In genomic region chr9:36815023-36815422, GRCh38 we compare ENCODE assay signal across 36 cellular contexts.
"Had no signal": no experiment of that assay in that cellular context is flagged by ENCODE, and none has a peak within 500 bp of the region (broad histone marks: within the 10 kb centered on the region; RNA-seq: fewer than 3 reads in every experiment).

No MANE protein-coding gene starts in this region.

- H3K4me3 Mint-ChIP-seq: activated CD4-positive, alpha-beta memory T cell treated with anti-CD3 and anti-CD28 coated beads for 36 hours; activated CD4-positive, alpha-beta T cell treated with anti-CD3 and anti-CD28 coated beads for 36 hours; activated CD4-positive, alpha-beta T cell treated with anti-CD3 and anti-CD28 coated beads, Interleukin-2, amount 10 ng/mL, durations not matched to agents 7 days and 5 days; activated CD8-positive, alpha-beta memory T cell treated with anti-CD3 and anti-CD28 coated beads, Interleukin-2, amount 10 ng/mL, durations not matched to agents 7 days and 5 days; activated naive CD4-positive, alpha-beta T cell treated with anti-CD3 and anti-CD28 coated beads for 36 hours; T-helper 1 cell treated with Interleukin-12 subunit alpha and Interleukin-12 subunit beta and Interleukin-4 antibody, amounts not matched to agents 30 μg/mL and 1 μg/mL, for 36 hours; T-helper 2 cell treated with Interferon-gamma antibody and Interleukin-4, amounts not matched to agents 5 μg/mL and 100 μg/mL, for 36 hours had no signal

- H3K4me1 ChIP-seq: SJSA1 had no signal

- H3K36me3 Mint-ChIP-seq: activated CD4-positive, alpha-beta memory T cell treated with anti-CD3 and anti-CD28 coated beads for 36 hours; activated CD8-positive, alpha-beta memory T cell treated with anti-CD3 and anti-CD28 coated beads, Interleukin-2, amount 10 ng/mL, durations not matched to agents 7 days and 5 days; activated naive CD4-positive, alpha-beta T cell treated with anti-CD3 and anti-CD28 coated beads, Interleukin-2, amount 50 U/mL, for 72 hours had no signal

- H3K9ac ChIP-seq: SK-N-SH had no signal

- H3K4me2 ChIP-seq: SK-N-SH had no signal

- DNase-seq: activated CD4-positive, alpha-beta memory T cell treated with anti-CD3 and anti-CD28 coated beads for 36 hours; activated CD4-positive, alpha-beta T cell treated with anti-CD3 and anti-CD28 coated beads for 36 hours; activated CD4-positive, alpha-beta T cell treated with anti-CD3 and anti-CD28 coated beads, Interleukin-2, amount 10 ng/mL, durations not matched to agents 7 days and 5 days; activated CD8-positive, alpha-beta memory T cell treated with anti-CD3 and anti-CD28 coated beads for 24 hours; activated CD8-positive, alpha-beta memory T cell treated with anti-CD3 and anti-CD28 coated beads, Interleukin-2, amount 10 ng/mL, durations not matched to agents 7 days and 5 days; activated CD8-positive, alpha-beta memory T cell treated with anti-CD3 and anti-CD28 coated beads, Interleukin-2, amount 50 U/mL, for 48 hours; activated gamma-delta T cell; activated naive CD4-positive, alpha-beta T cell treated with anti-CD3 and anti-CD28 coated beads for 36 hours; activated T-cell treated with anti-CD3 and anti-CD28 coated beads, Interleukin-2, amount 50 U/mL, for 48 hours; amniotic stem cell; aorta; brain microvascular endothelial cell; central memory CD4-positive, alpha-beta T cell; Karpas-422; KBM-7; NCI-H1048; NCI-H1105 treated with DMSO at 0.1 percent for 48 hours; NCI-H1436; NCI-H1694; NCI-H1930; NCI-H2081 treated with DMSO at 0.1 percent for 48 hours; NCI-H2171; NCI-H510A; NCI-H526; NCI-H748 treated with DMSO at 0.1 percent for 48 hours; NK-92 treated with Interleukin-12 subunit alpha and Interleukin-12 subunit beta, amount 100 ng/mL, for 24 hours; OCI-M1; SHP77 treated with DMSO at 0.1 percent for 48 hours; SK-N-SH had no signal

- H3K27ac ChIP-seq: brain microvascular endothelial cell, SJSA1 had no signal

- FAIRE-seq: colon, TTC549 had no signal

- H3K36me3 ChIP-seq: brain microvascular endothelial cell, SJSA1 had no signal

- H3K9me3 Mint-ChIP-seq: activated CD4-positive, alpha-beta memory T cell treated with anti-CD3 and anti-CD28 coated beads for 36 hours; activated CD4-positive, alpha-beta T cell treated with anti-CD3 and anti-CD28 coated beads, Interleukin-2, amount 10 ng/mL, durations not matched to agents 7 days and 5 days; activated naive CD4-positive, alpha-beta T cell treated with anti-CD3 and anti-CD28 coated beads for 36 hours; activated naive CD4-positive, alpha-beta T cell treated with anti-CD3 and anti-CD28 coated beads, Interleukin-2, amount 50 U/mL, for 72 hours; T-helper 1 cell treated with Interleukin-12 subunit alpha and Interleukin-12 subunit beta and Interleukin-4 antibody, amounts not matched to agents 30 μg/mL and 1 μg/mL, for 36 hours; T-helper 2 cell treated with Interferon-gamma antibody and Interleukin-4, amounts not matched to agents 5 μg/mL and 100 μg/mL, for 36 hours had no signal

- H3K4me3 ChIP-seq: SJSA1 had no signal

- H3K9me3 ChIP-seq: SJSA1, SK-N-SH had no signal

- ATAC-seq: activated CD4-positive, alpha-beta T cell treated with anti-CD3 and anti-CD28 coated beads for 36 hours; activated CD4-positive, CD25-positive, alpha-beta regulatory T cell treated with anti-CD3 and anti-CD28 coated beads, Interleukin-2, amount 50 U/mL, for 24 hours; activated CD8-positive, alpha-beta memory T cell treated with anti-CD3 and anti-CD28 coated beads, Interleukin-2, amount 10 ng/mL, durations not matched to agents 7 days and 5 days; activated naive CD4-positive, alpha-beta T cell treated with anti-CD3 and anti-CD28 coated beads, Interleukin-2, amount 50 U/mL, for 72 hours had no signal

- H3K4me1 Mint-ChIP-seq: activated CD4-positive, alpha-beta T cell treated with anti-CD3 and anti-CD28 coated beads for 36 hours; activated CD4-positive, alpha-beta T cell treated with anti-CD3 and anti-CD28 coated beads, Interleukin-2, amount 10 ng/mL, durations not matched to agents 7 days and 5 days; activated CD8-positive, alpha-beta memory T cell treated with anti-CD3 and anti-CD28 coated beads, Interleukin-2, amount 10 ng/mL, durations not matched to agents 7 days and 5 days had no signal

- H3K27ac Mint-ChIP-seq: activated CD4-positive, alpha-beta memory T cell treated with anti-CD3 and anti-CD28 coated beads for 36 hours; activated CD4-positive, alpha-beta T cell treated with anti-CD3 and anti-CD28 coated beads for 36 hours; activated CD4-positive, alpha-beta T cell treated with anti-CD3 and anti-CD28 coated beads, Interleukin-2, amount 10 ng/mL, durations not matched to agents 7 days and 5 days; activated CD8-positive, alpha-beta memory T cell treated with anti-CD3 and anti-CD28 coated beads, Interleukin-2, amount 10 ng/mL, durations not matched to agents 7 days and 5 days; activated naive CD4-positive, alpha-beta T cell treated with anti-CD3 and anti-CD28 coated beads for 36 hours; activated naive CD4-positive, alpha-beta T cell treated with anti-CD3 and anti-CD28 coated beads, Interleukin-2, amount 50 U/mL, for 72 hours; T-helper 1 cell treated with Interleukin-12 subunit alpha and Interleukin-12 subunit beta and Interleukin-4 antibody, amounts not matched to agents 30 μg/mL and 1 μg/mL, for 36 hours; T-helper 2 cell treated with Interferon-gamma antibody and Interleukin-4, amounts not matched to agents 5 μg/mL and 100 μg/mL, for 36 hours had no signal
